Comparison of ENCODE assay signal across 8 cellular contexts in the genomic region with DNA sequence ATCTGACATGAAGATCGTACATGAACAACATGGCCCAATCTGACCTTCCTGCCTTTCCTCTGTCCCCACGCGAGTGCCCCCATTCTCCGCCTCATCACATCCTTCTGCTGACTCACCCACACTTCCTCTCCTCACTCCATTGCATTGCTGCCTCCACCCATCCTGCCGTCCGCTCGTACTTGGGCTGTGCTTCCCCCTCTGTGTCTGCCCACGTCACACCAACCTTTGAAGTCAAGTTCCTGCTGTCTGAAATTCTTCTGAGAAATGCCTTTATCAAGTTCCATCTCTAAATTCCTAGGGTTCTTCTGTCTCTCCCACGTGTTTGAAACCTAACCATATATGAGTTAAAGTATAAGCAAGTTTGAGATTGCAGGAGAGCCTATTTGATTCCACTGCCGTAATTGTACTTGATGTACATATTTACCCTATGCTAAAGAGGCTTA. TPM values are rescaled to one million over a fixed set of nuclear protein-coding genes. Genes with fewer than 3 reads are reported as not detected.
DNase-seq lines count a peak whose midpoint lies in the region; ATAC-seq, FAIRE-seq and TF ChIP-seq lines count a peak whose summit lies in the region.

No MANE protein-coding gene starts in this region.

- H3K4me1 ChIP-seq in keratinocyte (ENCODE audit: control insufficient read depth, extremely low read depth, insufficient read depth, low read length) = peaks cover 9% of the 10 kb centered on the region

- peaks cover 13% of the 10 kb centered on the region for H3K9me3 Mint-ChIP-seq in activated naive CD4-positive, alpha-beta T cell treated with anti-CD3 and anti-CD28 coated beads, Interleukin-2, amount 10 ng/mL, durations not matched to agents 7 days and 5 days

- peak overlapping the region; percentile 0 for H3K4me3 Mint-ChIP-seq in activated naive CD4-positive, alpha-beta T cell treated with anti-CD3 and anti-CD28 coated beads, Interleukin-2, amount 10 ng/mL, durations not matched to agents 7 days and 5 days

- peak; percentile 83 for FAIRE-seq in keratinocyte (lab: Jason Lieb, UNC)

- DNase-seq in SKM-1 treated with dmso at 0.1 percent for 144 hours (lab: John Stamatoyannopoulos, UW; ENCODE audit: unreplicated experiment) (peak; percentile 89), keratinocyte (ENCODE audit: low read depth, low spot score) (no peak), NCI-H345 treated with DMSO at 0.1 percent for 48 hours (lab: John Stamatoyannopoulos, UW; ENCODE audit: unreplicated experiment) (no peak), NCI-H187 treated with DMSO at 0.1 percent for 48 hours (lab: John Stamatoyannopoulos, UW) (no peak)
- peak; percentile 91 for DNase-seq in activated naive CD4-positive, alpha-beta T cell treated with anti-CD3 and anti-CD28 coated beads, Interleukin-2, amount 10 ng/mL, durations not matched to agents 7 days and 5 days
- peak; percentile 54 to 70 for DNase-seq in stimulated activated CD4-positive, alpha-beta T cell treated with anti-CD3 and anti-CD28 coated beads, Interleukin-4, amount 100 ng/mL, for 48 hours (ENCODE audit: low read depth in 2 of 2)

- H3K27me3 Mint-ChIP-seq in activated naive CD4-positive, alpha-beta T cell treated with anti-CD3 and anti-CD28 coated beads, Interleukin-2, amount 10 ng/mL, durations not matched to agents 7 days and 5 days = peaks cover 16% of the 10 kb centered on the region

- H2AFZ ChIP-seq in keratinocyte (ENCODE audit: control insufficient read depth, low read length) = peak overlapping the region; percentile 95

- H3K9me1 ChIP-seq in keratinocyte (ENCODE audit: control insufficient read depth, extremely low read depth, insufficient read depth, low read length) = no peaks in the 10 kb centered on the region

- no peaks in the 10 kb centered on the region for H3K27me3 ChIP-seq in keratinocyte (ENCODE audit: control insufficient read depth, extremely low read depth, insufficient read depth, low read length)

- ATAC-seq in GM18909 (IDR thresholded peaks at IDR 0.05; ENCODE audit: poor library complexity, unreplicated experiment) = peak; percentile 96
- peak; percentile 85 for ATAC-seq in HG03108 (IDR thresholded peaks at IDR 0.05; ENCODE audit: unreplicated experiment)

- no peaks in the 10 kb centered on the region for H4K20me1 ChIP-seq in keratinocyte (ENCODE audit: control insufficient read depth, extremely low read depth, insufficient read depth, low read length)

- H3K4me1 Mint-ChIP-seq in activated naive CD4-positive, alpha-beta T cell treated with anti-CD3 and anti-CD28 coated beads, Interleukin-2, amount 10 ng/mL, durations not matched to agents 7 days and 5 days = peaks cover 22% of the 10 kb centered on the region

- CTCF ChIA-PET in activated naive CD4-positive, alpha-beta T cell treated with anti-CD3 and anti-CD28 coated beads, Interleukin-2, amount 10 ng/mL, durations not matched to agents 7 days and 5 days (lab: Charles Lee) = interaction anchor here (0.9 to 3.3 kb wide), 3 partner anchors 20 to 616 kb away, joined by 3 to 13 read pairs (median 8); no protein-coding TSS in a partner anchor

- peaks cover 7% of the 10 kb centered on the region for H3K36me3 Mint-ChIP-seq in activated naive CD4-positive, alpha-beta T cell treated with anti-CD3 and anti-CD28 coated beads, Interleukin-2, amount 10 ng/mL, durations not matched to agents 7 days and 5 days

- peak overlapping the region; percentile 55 for H3K4me2 ChIP-seq in keratinocyte (ENCODE audit: control insufficient read depth, extremely low read depth, insufficient read depth, low read depth, low read length)

- no peak overlapping the region for H3K9ac ChIP-seq in keratinocyte (ENCODE audit: control insufficient read depth, extremely low read depth, insufficient read depth, low read length)

- H3K9me3 ChIP-seq in keratinocyte (ENCODE audit: control insufficient read depth, low read depth, low read length) = no peaks in the 10 kb centered on the region

- H3K79me2 ChIP-seq in keratinocyte (ENCODE audit: control insufficient read depth, insufficient read depth, low read length) = no peaks in the 10 kb centered on the region

- dilution Hi-C loops in keratinocyte (cut with MboI; ENCODE audit: extremely low pct_ligation_motif_present, low sequenced_read_pairs) = no loop called here

- H3K27ac Mint-ChIP-seq in activated naive CD4-positive, alpha-beta T cell treated with anti-CD3 and anti-CD28 coated beads, Interleukin-2, amount 10 ng/mL, durations not matched to agents 7 days and 5 days = peak overlapping the region; percentile 81

- no peak for TF ChIP-seq CTCF in keratinocyte (optimal IDR thresholded peaks at IDR 0.05 in 1 of 3, IDR thresholded peaks at IDR 0.05 in 1 of 3, conservative IDR thresholded peaks at IDR 0.05 in 1 of 3; ENCODE audit: extremely low read depth in 1 of 3, insufficient read depth in 2 of 3, low read length in 3 of 3)

- peak overlapping the region; percentile 49 for H3K27ac ChIP-seq in keratinocyte (ENCODE audit: control insufficient read depth, insufficient read depth, low read length)

- no peaks in the 10 kb centered on the region for H3K36me3 ChIP-seq in keratinocyte (ENCODE audit: control insufficient read depth in 2 of 2, extremely low read depth in 1 of 2, insufficient read depth in 2 of 2, low read length in 2 of 2)

- no peak overlapping the region for H3K4me3 ChIP-seq in keratinocyte (ENCODE audit: control insufficient read depth in 2 of 3, extremely low read depth in 1 of 3, insufficient read depth in 2 of 3, low read depth in 1 of 3, low read length in 3 of 3)

RNA-seq across cellular contexts. Expression of a gene that starts 18.0 kb away (rescaled TPM):
- polyA plus RNA-seq in keratinocyte = 45.3 to 86.4 TPM (median 60.1 TPM) in 3 replicates
- polyA plus RNA-seq in keratinocyte (2011; ENCODE audit: low read depth) = 13.3 TPM
- polyA plus RNA-seq in keratinocyte (2011; cell fraction: cytosol; rRNA removed) = 28.3 and 50.0 TPM in 2 replicates
- polyA plus RNA-seq in keratinocyte (2011; cell fraction: nucleus; rRNA removed) = 64.2 and 94.2 TPM in 2 replicates
- 25.0 and 51.5 TPM in 2 replicates for polyA plus RNA-seq in keratinocyte (2012; ENCODE audit: low replicate concordance)
- 30.2 to 59.1 TPM (median 34.4 TPM) in 3 replicates for polyA minus RNA-seq in keratinocyte
- 51.8 TPM for polyA minus RNA-seq in keratinocyte (2011; cell fraction: cytosol; rRNA and poly(A)+ RNA removed)
- 39.8 and 57.6 TPM in 2 replicates for polyA minus RNA-seq in keratinocyte (2011; cell fraction: nucleus; rRNA and poly(A)+ RNA removed)

Comparison
In these comparisons a context has a peak if more than half of its experiments do, and no peak if none do; other contexts are left out.
1. DNase-seq: peak in SKM-1 treated with dmso at 0.1 percent for 144 hours (single experiment), activated naive CD4-positive, alpha-beta T cell treated with anti-CD3 and anti-CD28 coated beads, Interleukin-2, amount 10 ng/mL, durations not matched to agents 7 days and 5 days (single experiment) and stimulated activated CD4-positive, alpha-beta T cell treated with anti-CD3 and anti-CD28 coated beads, Interleukin-4, amount 100 ng/mL, for 48 hours (2 of 2); none in keratinocyte (single experiment), NCI-H345 treated with DMSO at 0.1 percent for 48 hours (single experiment) and NCI-H187 treated with DMSO at 0.1 percent for 48 hours (single experiment).